In the genomic region with DNA sequence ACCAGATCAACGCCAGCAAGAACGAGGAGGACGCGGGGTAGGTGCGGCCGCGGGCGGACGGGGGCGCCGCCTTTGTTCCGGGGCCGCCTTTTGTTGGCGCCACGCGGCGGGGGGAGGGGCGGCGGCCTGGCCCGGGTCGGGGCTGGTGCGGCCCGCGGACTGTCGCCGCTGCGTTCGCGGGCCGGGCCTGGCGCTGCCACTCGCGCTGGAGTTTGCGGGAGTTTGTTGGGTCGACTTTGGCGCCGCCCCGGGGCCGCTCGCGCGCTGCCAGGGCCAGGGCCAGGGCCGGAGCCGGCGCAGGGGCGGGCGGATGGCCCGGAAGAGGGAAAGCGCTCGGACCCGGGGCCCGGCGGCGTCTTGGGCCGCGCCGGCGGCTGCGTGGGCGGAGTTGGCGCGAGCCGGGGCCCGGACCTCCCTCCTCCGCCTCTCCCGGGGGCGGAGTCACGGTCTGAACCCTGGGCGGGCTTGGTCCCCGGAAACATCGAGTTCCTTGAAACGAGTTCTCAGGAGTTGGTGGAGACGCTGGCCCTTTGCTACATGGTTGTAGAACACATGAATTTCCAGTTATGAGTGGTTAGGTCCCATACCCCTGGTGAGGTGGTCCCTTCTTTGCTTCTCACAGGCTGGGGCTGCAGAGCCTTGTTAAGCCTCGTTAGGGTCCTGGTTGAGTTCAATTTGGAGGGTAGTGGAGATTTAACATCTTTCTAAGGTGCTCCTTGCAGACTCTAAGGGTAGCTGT, we compare ENCODE assay signal across 8 cellular contexts. TPM values are rescaled to one million over a fixed set of nuclear protein-coding genes. Genes with fewer than 3 reads are reported as not detected.
DNase-seq lines count a peak whose midpoint lies in the region; ATAC-seq and TF ChIP-seq lines count a peak whose summit lies in the region.

No MANE protein-coding gene starts in this region.

- peak; percentile 88 for DNase-seq in OCI-LY7 (ENCODE audit: low spot score)
- peak; percentile 46 to 62 for DNase-seq in activated T-helper 1 cell treated with anti-CD3 and anti-CD28 coated beads, Interleukin-2, amount 50 U/mL, for 16 hours (ENCODE audit: low read depth in 1 of 2, low spot score in 1 of 2)
- peak; percentile 75 for DNase-seq in fibroblast of mammary gland (ENCODE audit: low read depth)
- DNase-seq in natural killer cell treated with Interleukin-12 subunit alpha and Interleukin-12 subunit beta and Interleukin-15 and Interleukin-18, amount 100 ng/mL, for 72 hours (ENCODE audit: low spot score): peak; percentile 91
- DNase-seq in stimulated activated naive CD4-positive, alpha-beta T cell treated with Interleukin-2 at 50 U/mL for 16 hours (lab: John Stamatoyannopoulos, UW): peak; percentile 68

- H3K27me3 Mint-ChIP-seq in natural killer cell treated with Interleukin-12 subunit alpha and Interleukin-12 subunit beta and Interleukin-15 and Interleukin-18, amount 100 ng/mL, for 72 hours: no peaks in the 10 kb centered on the region

- ATAC-seq in GM19043 (IDR thresholded peaks at IDR 0.05; ENCODE audit: low read depth, unreplicated experiment) (peak; percentile 55), HG03354 (IDR thresholded peaks at IDR 0.05; ENCODE audit: poor library complexity, severe bottlenecking, unreplicated experiment) (peak; percentile 57)
- ATAC-seq in natural killer cell treated with Interleukin-12 subunit alpha and Interleukin-12 subunit beta and Interleukin-15 and Interleukin-18, amount 100 ng/mL, for 72 hours: peak; percentile 74 to 79

- H4K20me1 ChIP-seq in OCI-LY7 (ENCODE audit: insufficient read depth, low read length): peaks cover 49% of the 10 kb centered on the region

- peak overlapping the region; percentile 97 for H3K4me3 Mint-ChIP-seq in natural killer cell treated with Interleukin-12 subunit alpha and Interleukin-12 subunit beta and Interleukin-15 and Interleukin-18, amount 100 ng/mL, for 72 hours

- H3K27ac Mint-ChIP-seq in natural killer cell treated with Interleukin-12 subunit alpha and Interleukin-12 subunit beta and Interleukin-15 and Interleukin-18, amount 100 ng/mL, for 72 hours: peak overlapping the region; percentile 75 to 90

- H3K4me1 ChIP-seq in OCI-LY7 (ENCODE audit: insufficient read depth, low read length, poor library complexity, severe bottlenecking): peaks cover 20% of the 10 kb centered on the region

- peak overlapping the region; percentile 99 for H3K4me2 ChIP-seq in OCI-LY7 (ENCODE audit: low read length)

- H3K36me3 ChIP-seq in OCI-LY7 (ENCODE audit: insufficient read depth, low read length): peaks cover 58% of the 10 kb centered on the region

- no peaks in the 10 kb centered on the region for H3K9me3 ChIP-seq in OCI-LY7 (ENCODE audit: low read length)

- TF ChIP-seq CTCF in C4-2B (conservative IDR thresholded peaks at IDR 0.05): no peak; the same call in 1 of the 2 replicates
- TF ChIP-seq CTCF in OCI-LY7 (conservative IDR thresholded peaks at IDR 0.05; ENCODE audit: low read length): 0 out of 2 replicates have a peak, but pooled peaks have one; percentile 21
- no peak for TF ChIP-seq CTCF in fibroblast of mammary gland (conservative IDR thresholded peaks at IDR 0.05; ENCODE audit: control insufficient read depth, insufficient read depth, low read depth, low read length)

- H3K79me2 ChIP-seq in OCI-LY7 (ENCODE audit: insufficient read depth, low read depth, low read length): peaks cover 62% of the 10 kb centered on the region

- H2AFZ ChIP-seq in OCI-LY7 (ENCODE audit: low read length): no peak overlapping the region

- peak overlapping the region; percentile 98 for H3K27ac ChIP-seq in C4-2B
- peak overlapping the region; percentile 82 for H3K27ac ChIP-seq in OCI-LY7 (ENCODE audit: low read depth, low read length, poor library complexity, severe bottlenecking)

- intact Hi-C loops in OCI-LY7 (cut with micrococcal nuclease; ENCODE audit: unreplicated experiment): loop anchor here (2.0 kb wide), 1 partner anchor 28 kb away; a partner anchor contains a TSS

- H3K36me3 Mint-ChIP-seq in natural killer cell treated with Interleukin-12 subunit alpha and Interleukin-12 subunit beta and Interleukin-15 and Interleukin-18, amount 100 ng/mL, for 72 hours: peaks cover 33% of the 10 kb centered on the region

- POLR2A ChIA-PET in OCI-LY7 (lab: Charles Lee): interaction anchor here (0.6 to 1.7 kb wide), 9 partner anchors 10 to 655 kb away, joined by 3 to 5 read pairs (median 3); a partner anchor contains a TSS

- no peaks in the 10 kb centered on the region for H3K9me3 Mint-ChIP-seq in natural killer cell treated with Interleukin-12 subunit alpha and Interleukin-12 subunit beta and Interleukin-15 and Interleukin-18, amount 100 ng/mL, for 72 hours

- CTCF ChIA-PET in OCI-LY7 (lab: Charles Lee; ENCODE audit: unreplicated experiment): no interaction called here

- peaks cover 42 to 43% of the 10 kb centered on the region in 2 donors for H3K4me1 Mint-ChIP-seq in natural killer cell treated with Interleukin-12 subunit alpha and Interleukin-12 subunit beta and Interleukin-15 and Interleukin-18, amount 100 ng/mL, for 72 hours (ENCODE audit: low read depth in 2 of 2)

- H3K9me2 ChIP-seq in OCI-LY7 (ENCODE audit: insufficient read depth, low read length): no peaks in the 10 kb centered on the region

- no TSS peak for BruUV-seq in OCI-LY7 (replicated peaks; lab: Mats Ljungman, UMichigan)

- H3K4me3 ChIP-seq in OCI-LY7 (ENCODE audit: low read depth, low read length, poor library complexity, severe bottlenecking): peak overlapping the region; percentile 99
- peak overlapping the region; percentile 83 for H3K4me3 ChIP-seq in fibroblast of mammary gland (ENCODE audit: control insufficient read depth, low read depth, low read length)

RNA-seq across cellular contexts. Expression of a gene that starts 0.8 kb away (rescaled TPM):
- total RNA-seq in OCI-LY7 (2014; rRNA removed; shearing (Covaris generic)): 146 and 184 TPM in 2 replicates
- total RNA-seq in OCI-LY7 (2022): 326 and 350 TPM in 2 replicates
- total RNA-seq in natural killer cell treated with Interleukin-12 subunit alpha and Interleukin-12 subunit beta and Interleukin-15 and Interleukin-18, amount 100 ng/mL, for 72 hours: 100 to 1,000 TPM; 314 to 481 TPM

RNA-seq across cellular contexts. Expression of a gene that starts 18.0 kb away (rescaled TPM):
- not detected in 2 replicates for total RNA-seq in OCI-LY7 (2014; rRNA removed; shearing (Covaris generic))
- total RNA-seq in OCI-LY7 (2022): not detected in 2 replicates
- not detected for total RNA-seq in natural killer cell treated with Interleukin-12 subunit alpha and Interleukin-12 subunit beta and Interleukin-15 and Interleukin-18, amount 100 ng/mL, for 72 hours

RNA-seq across cellular contexts. Expression of a gene that starts 27.4 kb away (rescaled TPM):
- 69.7 and 86.3 TPM in 2 replicates for total RNA-seq in OCI-LY7 (2014; rRNA removed; shearing (Covaris generic))
- 139 and 146 TPM in 2 replicates for total RNA-seq in OCI-LY7 (2022)
- total RNA-seq in natural killer cell treated with Interleukin-12 subunit alpha and Interleukin-12 subunit beta and Interleukin-15 and Interleukin-18, amount 100 ng/mL, for 72 hours: 100 to 1,000 TPM; 133 to 191 TPM

RNA-seq across cellular contexts. Expression of a gene that starts 51.5 kb away (rescaled TPM):
- 309 and 344 TPM in 2 replicates for total RNA-seq in OCI-LY7 (2014; rRNA removed; shearing (Covaris generic))
- total RNA-seq in OCI-LY7 (2022): 183 and 216 TPM in 2 replicates
- 100 to 1,000 TPM; 139 to 196 TPM for total RNA-seq in natural killer cell treated with Interleukin-12 subunit alpha and Interleukin-12 subunit beta and Interleukin-15 and Interleukin-18, amount 100 ng/mL, for 72 hours

Comparison
In these comparisons a context has a peak if more than half of its experiments do, and no peak if none do; other contexts are left out.
1. Peak in every context shown above with its lines: DNase-seq, ATAC-seq, H3K4me3 ChIP-seq and H3K27ac ChIP-seq.